In the genomic region with DNA sequence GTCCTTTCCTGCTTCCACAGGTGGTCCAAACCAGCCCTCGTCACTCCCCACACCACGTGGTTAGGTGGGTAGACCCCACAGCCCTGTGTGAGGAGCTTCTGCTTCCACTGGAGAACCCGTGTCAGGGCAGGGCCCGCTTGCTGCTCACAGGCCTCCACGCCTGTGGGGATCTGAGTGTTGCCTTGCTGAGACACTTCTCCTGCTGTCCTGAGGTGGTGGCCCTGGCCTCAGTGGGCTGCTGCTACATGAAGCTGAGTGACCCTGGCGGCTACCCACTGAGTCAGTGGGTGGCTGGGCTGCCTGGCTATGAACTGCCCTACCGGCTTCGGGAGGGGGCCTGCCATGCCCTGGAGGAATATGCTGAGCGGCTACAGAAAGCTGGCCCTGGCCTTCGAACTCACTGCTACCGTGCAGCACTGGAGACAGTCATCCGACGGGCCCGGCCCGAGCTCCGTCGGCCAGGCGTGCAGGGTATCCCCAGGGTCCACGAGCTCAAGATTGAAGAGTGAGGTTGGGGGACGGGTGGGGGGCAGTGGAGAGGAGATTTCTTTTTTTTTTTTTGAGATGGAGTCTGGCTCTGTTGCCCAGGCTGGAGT, we compare ENCODE assay signal across 32 cellular contexts.
"Had no signal": no experiment of that assay in that cellular context is flagged by ENCODE, and none has a peak within 500 bp of the region (broad histone marks: within the 10 kb centered on the region; RNA-seq: fewer than 3 reads in every experiment).

No MANE protein-coding gene starts in this region.

- H3K9me3 Mint-ChIP-seq: activated CD8-positive, alpha-beta T cell treated with anti-CD3 and anti-CD28 coated beads for 36 hours; activated naive CD8-positive, alpha-beta T cell treated with anti-CD3 and anti-CD28 coated beads, Interleukin-2, amount 10 ng/mL, durations not matched to agents 7 days and 5 days; activated T-cell treated with anti-CD3 and anti-CD28 coated beads, Interleukin-2, amount 50 U/mL, for 72 hours; activated T-helper 17 cell treated with anti-CD3 and anti-CD28 coated beads, Interleukin-2, amount 50 U/mL, for 72 hours had no signal

- H3K4me3 ChIP-seq: adrenal gland, body of pancreas, MG63 had no signal

- FAIRE-seq: astrocyte, bronchial epithelial cell had no signal

- H3K27ac Mint-ChIP-seq: activated CD8-positive, alpha-beta T cell treated with anti-CD3 and anti-CD28 coated beads for 36 hours; activated naive CD8-positive, alpha-beta T cell treated with anti-CD3 and anti-CD28 coated beads, Interleukin-2, amount 10 ng/mL, durations not matched to agents 7 days and 5 days; activated T-cell treated with anti-CD3 and anti-CD28 coated beads, Interleukin-2, amount 50 U/mL, for 72 hours had no signal

- ATAC-seq: activated CD8-positive, alpha-beta T cell treated with anti-CD3 and anti-CD28 coated beads for 36 hours; activated T-cell treated with anti-CD3 and anti-CD28 coated beads, Interleukin-2, amount 50 U/mL, for 72 hours; activated T-helper 17 cell treated with anti-CD3 and anti-CD28 coated beads, Interleukin-2, amount 50 U/mL, for 72 hours; body of pancreas; Panc1 had no signal

- H3K27ac ChIP-seq: adrenal gland, body of pancreas, WERI-Rb-1 had no signal

- H3K4me3 Mint-ChIP-seq: activated CD8-positive, alpha-beta T cell treated with anti-CD3 and anti-CD28 coated beads for 36 hours; activated naive CD8-positive, alpha-beta T cell treated with anti-CD3 and anti-CD28 coated beads, Interleukin-2, amount 10 ng/mL, durations not matched to agents 7 days and 5 days; activated T-cell treated with anti-CD3 and anti-CD28 coated beads, Interleukin-2, amount 50 U/mL, for 72 hours; activated T-helper 17 cell treated with anti-CD3 and anti-CD28 coated beads, Interleukin-2, amount 50 U/mL, for 72 hours had no signal

- H3K27me3 ChIP-seq: adrenal gland, body of pancreas, MG63 had no signal

- DNase-seq: activated CD4-positive, alpha-beta T cell treated with anti-CD3 and anti-CD28 coated beads for 1 hour; activated CD4-positive, alpha-beta T cell treated with anti-CD3 and anti-CD28 coated beads for 48 hours; activated CD4-positive, CD25-positive, alpha-beta regulatory T cell; activated CD8-positive, alpha-beta T cell treated with anti-CD3 and anti-CD28 coated beads for 36 hours; activated effector memory CD4-positive, alpha-beta T cell treated with anti-CD3 and anti-CD28 coated beads, Interleukin-2, amount 50 U/mL, for 16 hours; activated naive CD4-positive, alpha-beta T cell; activated naive CD4-positive, alpha-beta T cell treated with anti-CD3 and anti-CD28 coated beads, Interleukin-2, amount 50 U/mL, for 16 hours; activated naive CD8-positive, alpha-beta T cell treated with anti-CD3 and anti-CD28 coated beads, Interleukin-2, amount 10 ng/mL, durations not matched to agents 7 days and 5 days; activated T-cell treated with anti-CD3 and anti-CD28 coated beads, Interleukin-2, amount 50 U/mL, for 1 hour; activated T-cell treated with anti-CD3 and anti-CD28 coated beads, Interleukin-2, amount 50 U/mL, for 72 hours; adrenal gland; body of pancreas; central memory CD4-positive, alpha-beta T cell; Karpas-422; KBM-7; MG63; NCI-H1048; NCI-H1105 treated with DMSO at 0.1 percent for 48 hours; NCI-H1436; NCI-H1694; NCI-H1930; NCI-H2081 treated with DMSO at 0.1 percent for 48 hours; NCI-H345; NCI-H524 treated with DMSO at 0.1 percent for 48 hours; SW 1271; T-helper 1 cell; T1000; WERI-Rb-1 had no signal

- H3K27me3 Mint-ChIP-seq: activated CD8-positive, alpha-beta T cell treated with anti-CD3 and anti-CD28 coated beads for 36 hours; activated naive CD8-positive, alpha-beta T cell treated with anti-CD3 and anti-CD28 coated beads, Interleukin-2, amount 10 ng/mL, durations not matched to agents 7 days and 5 days; activated T-helper 17 cell treated with anti-CD3 and anti-CD28 coated beads, Interleukin-2, amount 50 U/mL, for 72 hours had no signal

- H3K9me3 ChIP-seq: adrenal gland, body of pancreas, MG63 had no signal
